In the genomic region with DNA sequence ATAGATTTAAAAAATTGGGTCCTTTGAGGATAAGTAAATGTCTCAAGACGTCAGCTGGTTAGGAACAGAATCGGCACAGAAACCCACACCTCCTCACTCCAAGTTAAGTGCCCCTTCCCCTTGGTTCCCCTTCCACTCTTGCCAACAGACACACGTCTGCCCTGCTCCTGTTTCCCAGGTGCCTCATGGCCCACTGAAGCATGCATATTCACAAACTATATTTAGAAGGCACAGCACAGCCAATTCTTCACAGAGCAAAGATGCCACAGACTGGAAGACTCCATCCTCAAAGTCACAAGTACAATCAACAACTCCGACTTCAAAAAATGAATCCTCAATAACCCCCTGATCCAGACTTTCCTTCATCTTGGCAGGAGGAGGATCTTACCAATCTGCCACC, we compare ENCODE assay signal across 29 cellular contexts.
"Had no signal": no experiment of that assay in that cellular context is flagged by ENCODE, and none has a peak within 500 bp of the region (broad histone marks: within the 10 kb centered on the region; RNA-seq: fewer than 3 reads in every experiment).

No MANE protein-coding gene starts in this region.

- H3K9me3 Mint-ChIP-seq: activated CD4-positive, alpha-beta memory T cell treated with anti-CD3 and anti-CD28 coated beads, Interleukin-2, amount 10 ng/mL, durations not matched to agents 7 days and 5 days; activated CD4-positive, alpha-beta T cell treated with anti-CD3 and anti-CD28 coated beads, Interleukin-2, amount 10 ng/mL, durations not matched to agents 7 days and 5 days; dendritic cell treated with granulocyte-macrophage colony-stimulating factor and Interleukin-4, amounts not matched to agents 40 ng/mL and 50 ng/mL, for 4 days; endodermal cell; natural killer cell treated with Interleukin-12 subunit alpha and Interleukin-12 subunit beta and Interleukin-15 and Interleukin-18, amount 100 ng/mL, for 72 hours had no signal

- ATAC-seq: activated T-cell treated with anti-CD3 and anti-CD28 coated beads, Interleukin-2, amount 50 U/mL, for 4 hours; activated T-helper 17 cell treated with anti-CD3 and anti-CD28 coated beads, Interleukin-2, amount 50 U/mL, for 72 hours; esophagus mucosa; foreskin keratinocyte; natural killer cell treated with Interleukin-12 subunit alpha and Interleukin-12 subunit beta and Interleukin-15 and Interleukin-18, amount 100 ng/mL, for 72 hours; pancreas; stimulated activated naive B cell treated with anti-CD40 and anti-IgM and Interleukin-4, amounts not matched to agents 10 μg/mL and 1 μg/mL and 100 μg/mL, for 72 hours; upper lobe of right lung had no signal

- H3K4me3 Mint-ChIP-seq: activated CD4-positive, alpha-beta memory T cell treated with anti-CD3 and anti-CD28 coated beads, Interleukin-2, amount 10 ng/mL, durations not matched to agents 7 days and 5 days; activated CD4-positive, alpha-beta T cell treated with anti-CD3 and anti-CD28 coated beads, Interleukin-2, amount 10 ng/mL, durations not matched to agents 7 days and 5 days; activated T-cell treated with anti-CD3 and anti-CD28 coated beads, Interleukin-2, amount 50 U/mL, for 4 hours; activated T-helper 17 cell treated with anti-CD3 and anti-CD28 coated beads, Interleukin-2, amount 50 U/mL, for 72 hours; dendritic cell treated with granulocyte-macrophage colony-stimulating factor and Interleukin-4, amounts not matched to agents 40 ng/mL and 50 ng/mL, for 4 days; endodermal cell; memory B cell; natural killer cell treated with Interleukin-12 subunit alpha and Interleukin-12 subunit beta and Interleukin-15 and Interleukin-18, amount 100 ng/mL, for 72 hours; stimulated activated naive B cell treated with anti-CD40 and anti-IgM and Interleukin-4, amounts not matched to agents 10 μg/mL and 1 μg/mL and 100 μg/mL, for 72 hours had no signal

- H3K27me3 ChIP-seq: brain microvascular endothelial cell, hepatocyte, pancreas, stomach, thyroid gland, upper lobe of right lung had no signal

- H2AFZ ChIP-seq: hepatocyte had no signal

- H3K27ac Mint-ChIP-seq: activated CD4-positive, alpha-beta memory T cell treated with anti-CD3 and anti-CD28 coated beads, Interleukin-2, amount 10 ng/mL, durations not matched to agents 7 days and 5 days; activated CD4-positive, alpha-beta T cell treated with anti-CD3 and anti-CD28 coated beads, Interleukin-2, amount 10 ng/mL, durations not matched to agents 7 days and 5 days; activated T-helper 17 cell treated with anti-CD3 and anti-CD28 coated beads, Interleukin-2, amount 50 U/mL, for 72 hours; dendritic cell treated with granulocyte-macrophage colony-stimulating factor and Interleukin-4, amounts not matched to agents 40 ng/mL and 50 ng/mL, for 4 days; endodermal cell; memory B cell; stimulated activated naive B cell treated with anti-CD40 and anti-IgM and Interleukin-4, amounts not matched to agents 10 μg/mL and 1 μg/mL and 100 μg/mL, for 72 hours had no signal

- H3K4me1 Mint-ChIP-seq: activated T-helper 17 cell treated with anti-CD3 and anti-CD28 coated beads, Interleukin-2, amount 50 U/mL, for 72 hours; memory B cell; stimulated activated naive B cell treated with anti-CD40 and anti-IgM and Interleukin-4, amounts not matched to agents 10 μg/mL and 1 μg/mL and 100 μg/mL, for 72 hours had no signal

- FAIRE-seq: astrocyte, pancreas had no signal

- H3K9me3 ChIP-seq: pancreas, stomach, thyroid gland, upper lobe of right lung had no signal

- H3K27ac ChIP-seq: brain microvascular endothelial cell, foreskin keratinocyte, hepatocyte, pancreas, stomach, thyroid gland, upper lobe of right lung had no signal

- H3K36me3 ChIP-seq: brain microvascular endothelial cell, pancreas, stomach, thyroid gland, upper lobe of right lung had no signal

- H3K4me2 ChIP-seq: hepatocyte had no signal

- H3K36me3 Mint-ChIP-seq: natural killer cell treated with Interleukin-12 subunit alpha and Interleukin-12 subunit beta and Interleukin-15 and Interleukin-18, amount 100 ng/mL, for 72 hours; stimulated activated naive B cell treated with anti-CD40 and anti-IgM and Interleukin-4, amounts not matched to agents 10 μg/mL and 1 μg/mL and 100 μg/mL, for 72 hours had no signal

- DNase-seq: activated CD4-positive, alpha-beta memory T cell treated with anti-CD3 and anti-CD28 coated beads, Interleukin-2, amount 10 ng/mL, durations not matched to agents 7 days and 5 days; activated CD4-positive, alpha-beta T cell treated with anti-CD3 and anti-CD28 coated beads, Interleukin-2, amount 10 ng/mL, durations not matched to agents 7 days and 5 days; activated CD4-positive, CD25-positive, alpha-beta regulatory T cell treated with anti-CD3 and anti-CD28 coated beads, Interleukin-2, amount 50 U/mL, for 72 hours; activated gamma-delta T cell treated with Interleukin-2 at 50 U/mL for 16 hours; activated naive CD4-positive, alpha-beta T cell treated with anti-CD3 and anti-CD28 coated beads, Interleukin-2, amount 50 U/mL, for 16 hours; activated T-cell treated with anti-CD3 and anti-CD28 coated beads, Interleukin-2, amount 50 U/mL, for 4 hours; amniotic stem cell; brain microvascular endothelial cell; caudate nucleus; endodermal cell; foreskin keratinocyte; islet precursor cell; nucleus accumbens; pancreas; right cardiac atrium; stimulated activated CD4-positive, alpha-beta T cell treated with anti-CD3 and anti-CD28 coated beads, Interleukin-15, amount 100 ng/mL, for 24 hours; stimulated activated CD4-positive, alpha-beta T cell treated with anti-CD3 and anti-CD28 coated beads, Interleukin-2, amount 100 ng/mL, for 24 hours; stimulated activated naive B cell treated with anti-CD40 and anti-IgM and Interleukin-4, amounts not matched to agents 10 μg/mL and 1 μg/mL and 100 μg/mL, for 72 hours; stomach; T-helper 2 cell; thyroid gland; upper lobe of right lung had no signal

- H3K79me2 ChIP-seq: hepatocyte had no signal

- H3K4me1 ChIP-seq: foreskin keratinocyte, pancreas, stomach, thyroid gland, upper lobe of right lung had no signal

- H3K4me3 ChIP-seq: hepatocyte, pancreas, stomach, thyroid gland, upper lobe of right lung had no signal
